In the genomic region with DNA sequence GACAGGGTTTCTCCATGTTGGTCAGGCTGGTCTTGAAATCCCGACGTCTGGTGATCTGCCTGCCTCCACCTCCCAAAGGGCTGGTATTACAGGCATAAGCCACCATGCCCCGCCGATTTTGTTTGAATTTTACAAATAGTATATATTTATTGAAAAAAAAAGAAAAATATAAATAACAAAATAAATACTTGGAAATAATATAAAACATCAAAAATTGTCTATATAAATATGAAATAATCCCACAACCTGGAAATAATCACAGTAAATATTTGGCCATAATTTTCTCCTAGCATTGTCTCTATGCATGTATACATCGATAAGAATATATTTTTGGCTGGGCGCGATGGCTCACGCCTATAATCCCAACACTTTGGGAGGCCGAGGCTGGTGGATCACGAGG, we compare ENCODE assay signal across 16 cellular contexts. TPM values are rescaled to one million over a fixed set of nuclear protein-coding genes. Genes with fewer than 3 reads are reported as not detected.
DNase-seq lines count a peak whose midpoint lies in the region; ATAC-seq, FAIRE-seq and TF ChIP-seq lines count a peak whose summit lies in the region.
"Had no signal": no experiment of that assay in that cellular context is flagged by ENCODE, and none has a peak within 500 bp of the region (broad histone marks: within the 10 kb centered on the region; RNA-seq: fewer than 3 reads in every experiment).

No MANE protein-coding gene starts in this region.

- TF ChIP-seq CTCF in IMR-90 (conservative IDR thresholded peaks at IDR 0.05; ENCODE audit: low read depth, low read length) = no peak
- no peak for TF ChIP-seq CTCF in RWPE1 (conservative IDR thresholded peaks at IDR 0.05; ENCODE audit: low read depth)
- no peak for TF ChIP-seq CTCF in endothelial cell (IDR thresholded peaks at IDR 0.05; ENCODE audit: unreplicated experiment)
- no peak for TF ChIP-seq CTCF in HepG2 (CRISPR knock-in tag; IDR thresholded peaks at IDR 0.05)

- no peak overlapping the region for H2BK15ac ChIP-seq in IMR-90 (ENCODE audit: low read depth, low read length)

- H4K91ac ChIP-seq in IMR-90 (ENCODE audit: insufficient read depth, low read depth, low read length) = no peak overlapping the region

- CTCF ChIA-PET in IMR-90 (lab: Yijun Ruan, JAX) = no interaction called here
- CTCF ChIA-PET in RWPE1 (lab: Yijun Ruan, JAX) = no interaction called here
- CTCF ChIA-PET in HEK293T (lab: Yijun Ruan, JAX) = no interaction called here
- CTCF ChIA-PET in HepG2 (lab: Yijun Ruan, JAX; ENCODE audit: low intra/inter-chr PET ratio, low total read pairs) = no interaction called here

- H3K9me3 Mint-ChIP-seq in endothelial cell (ENCODE audit: unreplicated experiment) = no peaks in the 10 kb centered on the region
- H3K9me3 Mint-ChIP-seq: CD4-positive, alpha-beta memory T cell had no signal

- BruUV-seq in IMR-90 (replicated peaks; lab: Mats Ljungman, UMichigan) (no TSS peak), HepG2 (replicated peaks; lab: Mats Ljungman, UMichigan) (no TSS peak)

- peaks cover 22% of the 10 kb centered on the region for H3K79me2 ChIP-seq in HepG2 (ENCODE audit: insufficient read depth, low read length)

- H3K14ac ChIP-seq in IMR-90 (replicated peaks; ENCODE audit: low read depth, low read length) = no peak overlapping the region

- H3K4me1 Mint-ChIP-seq in endothelial cell (ENCODE audit: unreplicated experiment) = peaks cover 16% of the 10 kb centered on the region

- no peaks in the 10 kb centered on the region for H3K27me3 ChIP-seq in IMR-90 (ENCODE audit: control insufficient read depth, insufficient read depth, low read length)
- H3K27me3 ChIP-seq in HepG2 (ENCODE audit: control insufficient read depth in 1 of 2, insufficient read depth in 2 of 2, low read length in 2 of 2) = no peaks in the 10 kb centered on the region; a peak in 1 of 5 replicates

- H2AFZ ChIP-seq in IMR-90 (replicated peaks; ENCODE audit: low read length, poor library complexity) = no peak overlapping the region
- H2AFZ ChIP-seq in HepG2 (ENCODE audit: low read length) = no peak overlapping the region

- TF ChIP-seq RAD21 in IMR-90 (IDR thresholded peaks at IDR 0.05; ENCODE audit: low read length) (no peak), HepG2 (CRISPR knock-in tag; IDR thresholded peaks at IDR 0.05) (no peak)

- H3K4me3 Mint-ChIP-seq in endothelial cell (ENCODE audit: unreplicated experiment) = no peak overlapping the region
- H3K4me3 Mint-ChIP-seq: CD4-positive, alpha-beta memory T cell had no signal

- no peak overlapping the region for H2BK5ac ChIP-seq in IMR-90 (ENCODE audit: low read depth, low read length, poor library complexity, severe bottlenecking)

- no peaks in the 10 kb centered on the region for H3K36me3 Mint-ChIP-seq in endothelial cell (ENCODE audit: low read depth, unreplicated experiment)
- H3K36me3 Mint-ChIP-seq: CD4-positive, alpha-beta memory T cell had no signal

- no peak overlapping the region for H2BK20ac ChIP-seq in IMR-90 (ENCODE audit: low read depth, low read length)

- H3K27me3 Mint-ChIP-seq in endothelial cell (ENCODE audit: unreplicated experiment) = peaks cover 3% of the 10 kb centered on the region
- H3K27me3 Mint-ChIP-seq: CD4-positive, alpha-beta memory T cell had no signal

- POLR2A ChIA-PET in IMR-90 (lab: Charles Lee; ENCODE audit: unreplicated experiment) (no interaction called here), RWPE1 (lab: Yijun Ruan, JAX; ENCODE audit: low non-redundant PET) (no interaction called here), HEK293T (lab: Yijun Ruan, JAX) (interaction anchor here (6.7 kb wide), 1 partner anchor 23 kb away, joined by 44 read pairs; no protein-coding TSS in a partner anchor), HepG2 (lab: Yijun Ruan, JAX) (interaction anchor here (0.6 to 9.1 kb wide), 2 partner anchors 20 to 22 kb away, joined by 3 to 178 read pairs; no protein-coding TSS in a partner anchor)

- H2BK120ac ChIP-seq in IMR-90 (ENCODE audit: low read depth, low read length) = no peak overlapping the region

- no peak overlapping the region for H3K4ac ChIP-seq in IMR-90 (ENCODE audit: low read depth, low read length)

- H3K36me3 ChIP-seq in IMR-90 (ENCODE audit: control insufficient read depth, insufficient read depth, low read length) = no peaks in the 10 kb centered on the region; the same call in 1 of the 2 replicates
- H3K36me3 ChIP-seq in HepG2 (replicated peaks in 1 of 2; ENCODE audit: control insufficient read depth in 1 of 2, insufficient read depth in 2 of 2, low read length in 2 of 2) = no peaks in the 10 kb centered on the region
- H3K36me3 ChIP-seq: HAP-1 had no signal

- H3K27ac ChIP-seq in IMR-90 (ENCODE audit: insufficient read depth, low read length) (no peak overlapping the region), RWPE1 (peak overlapping the region; percentile 68), HepG2 (ENCODE audit: extremely low read length, insufficient read depth, low read length) (no peak overlapping the region)

- H3K18ac ChIP-seq in IMR-90 (ENCODE audit: low read depth, low read length) = no peak overlapping the region

- peaks cover 5% of the 10 kb centered on the region; the same call in 1 of the 2 replicates for H4K20me1 ChIP-seq in IMR-90 (ENCODE audit: insufficient read depth, low read length)
- no peaks in the 10 kb centered on the region for H4K20me1 ChIP-seq in HepG2 (ENCODE audit: insufficient read depth, low read length)

- peaks cover 21% of the 10 kb centered on the region for H3K4me1 ChIP-seq in IMR-90 (ENCODE audit: control insufficient read depth, insufficient read depth, low read length)
- H3K4me1 ChIP-seq in HepG2 (ENCODE audit: insufficient read depth, low read length) = peaks cover 74% of the 10 kb centered on the region

- dilution Hi-C loops in IMR-90 (cut with HindIII; ENCODE audit: low sequenced_read_pairs, unreplicated experiment) = no loop called here

- peak overlapping the region; percentile 77; the same call in 1 of the 2 replicates for H2AK5ac ChIP-seq in IMR-90 (ENCODE audit: low read depth, low read length)

- in situ Hi-C loops in IMR-90 (cut with MboI; ENCODE audit: low sequenced_read_pairs) = no loop called here
- in situ Hi-C loops in HepG2 (cut with HindIII; ENCODE audit: extremely low pct_ligation_motif_present, low pct_unique_long_range_greater_than_20kb) = no loop called here

- no peak overlapping the region for H2AK9ac ChIP-seq in IMR-90 (replicated peaks; ENCODE audit: low read depth, low read length, poor library complexity)

- no peak overlapping the region for H4K8ac ChIP-seq in IMR-90 (ENCODE audit: low read depth in 2 of 2, low read length in 2 of 2)

- peaks cover 18% of the 10 kb centered on the region for H3K9me1 ChIP-seq in IMR-90 (ENCODE audit: insufficient read depth, low read length)

- TF ChIP-seq POLR2A in IMR-90 (IDR thresholded peaks at IDR 0.05; ENCODE audit: low read depth, low read length) = no peak
- TF ChIP-seq POLR2A in HepG2 (IDR thresholded peaks at IDR 0.05; ENCODE audit: insufficient read depth in 1 of 2, low read depth in 2 of 2, low read length in 2 of 2) = no peak

- H4K5ac ChIP-seq in IMR-90 (ENCODE audit: low read depth, low read length) = no peak overlapping the region

- DNase-seq in IMR-90 (no peak), RWPE1 (ENCODE audit: low spot score) (no peak), endothelial cell (ENCODE audit: low spot score) (no peak), hypothalamus (lab: John Stamatoyannopoulos, UW) (no peak), HEK293T (ENCODE audit: extremely low spot score) (no peak), HepG2 (ENCODE audit: low spot score) (no peak)
- DNase-seq: C1 segment of cervical spinal cord; Calu3; CD4-positive, alpha-beta memory T cell; COR-L47; DMS53; DMS79 treated with DMSO at 0.1 percent for 48 hours; GOT3 had no signal

- ATAC-seq in IMR-90 (ENCODE audit: low read depth) = no peak
- ATAC-seq in HepG2 = no peak

- no CpG with 5 or more reads among the region's 10 CpGs for WGBS in IMR-90 (ENCODE audit: extremely low coverage in 2 of 2, insufficient read length in 1 of 2), 2 experiments
- WGBS in HepG2 (ENCODE audit: low lambda C conversion rate) = 82% methylated on average over 10 of the region's 10 CpGs

- H3K56ac ChIP-seq in IMR-90 (ENCODE audit: extremely low read depth, insufficient read depth, low read length) = no peak overlapping the region

- peak overlapping the region; percentile 84 for H3K27ac Mint-ChIP-seq in endothelial cell (ENCODE audit: unreplicated experiment)
- H3K27ac Mint-ChIP-seq: CD4-positive, alpha-beta memory T cell had no signal

- TF ChIP-seq EP300 in HepG2 (IDR thresholded peaks at IDR 0.05; ENCODE audit: low read depth in 2 of 2, low read length in 2 of 2) (no peak), HepG2 (CRISPR knock-in tag; IDR thresholded peaks at IDR 0.05; ENCODE audit: borderline replicate concordance) (no peak)

- H3K4me2 ChIP-seq in IMR-90 (ENCODE audit: low read depth, low read length) (no peak overlapping the region), HepG2 (ENCODE audit: low read depth, low read length) (no peak overlapping the region)

- H3K23ac ChIP-seq in IMR-90 (ENCODE audit: low read depth, low read length) = no peak overlapping the region

- intact Hi-C loops in IMR-90 (cut with micrococcal nuclease) = no loop called here
- intact Hi-C loops in HepG2 (cut with micrococcal nuclease; ENCODE audit: unreplicated experiment) = no loop called here

- no peak for FAIRE-seq in HepG2 (lab: Jason Lieb, UNC)
- FAIRE-seq: GM12892, H54 had no signal

- peaks cover 3 to 30% of the 10 kb centered on the region in 2 experiments; a peak in 3 of 4 replicates for H3K79me1 ChIP-seq in IMR-90 (ENCODE audit: low read depth in 1 of 2, low read length in 2 of 2)

- H3K4me3 ChIP-seq in IMR-90 (ENCODE audit: insufficient read depth, low read depth, low read length) (no peak overlapping the region), HepG2 (replicated peaks in 1 of 3; ENCODE audit: insufficient read depth in 1 of 3, low read depth in 2 of 3, low read length in 3 of 3) (no peak overlapping the region)
- H3K4me3 ChIP-seq: HAP-1 had no signal

- H3K9me3 ChIP-seq in IMR-90 (ENCODE audit: control insufficient read depth, insufficient read depth, low read length) = no peaks in the 10 kb centered on the region
- H3K9me3 ChIP-seq in HepG2 (ENCODE audit: low read length) = no peaks in the 10 kb centered on the region
- H3K9me3 ChIP-seq: HAP-1 had no signal

- H3K9ac ChIP-seq in IMR-90 (ENCODE audit: low read depth, low read length) = no peak overlapping the region
- no peak overlapping the region for H3K9ac ChIP-seq in HepG2 (ENCODE audit: insufficient read depth, low read depth, low read length)

RNA-seq across cellular contexts. Expression of gene PLOD1, which starts 2.7 kb away (rescaled TPM):
- total RNA-seq in IMR-90 (2012; rRNA removed) = 236 and 283 TPM in 2 replicates
- polyA plus RNA-seq in IMR-90 (2012; rRNA removed) = 609 and 635 TPM in 2 replicates
- polyA plus RNA-seq in IMR-90 (2012; cell fraction: cytosol; rRNA removed) = 441 and 849 TPM in 2 replicates
- polyA plus RNA-seq in IMR-90 (2012; cell fraction: nucleus; rRNA removed; ENCODE audit: low replicate concordance) = 284 and 520 TPM in 2 replicates
- total RNA-seq in endothelial cell (ENCODE audit: unreplicated experiment) = 173 TPM
- total RNA-seq in HepG2 (2016; rRNA removed; fragmentation: Illumina TruSeq; extraction: Trizol) = 31.0 and 70.1 TPM in 2 replicates
- 8.1 and 9.3 TPM in 2 replicates for total RNA-seq in HepG2 (2016; cell fraction: cytosol; rRNA removed; fragmentation: Illumina TruSeq; extraction: Trizol; ENCODE audit: low read depth)
- 23.8 and 71.6 TPM in 2 replicates for total RNA-seq in HepG2 (2016; cell fraction: insoluble cytoplasmic fraction; rRNA removed; fragmentation: Illumina TruSeq; extraction: Trizol)
- total RNA-seq in HepG2 (2016; cell fraction: membrane; rRNA removed; fragmentation: Illumina TruSeq; extraction: Trizol) = 22.0 and 25.0 TPM in 2 replicates
- 69.1 and 83.4 TPM in 2 replicates for total RNA-seq in HepG2 (2016; cell fraction: nucleus; rRNA removed; fragmentation: Illumina TruSeq; extraction: Trizol)
- polyA plus RNA-seq in HepG2 (2011; rRNA removed) = 318 and 361 TPM in 2 replicates
- polyA plus RNA-seq in HepG2 (2011; cell fraction: cytosol; rRNA removed) = 268 and 334 TPM in 2 replicates
- polyA plus RNA-seq in HepG2 (2011; cell fraction: nucleus; rRNA removed) = 289 and 340 TPM in 2 replicates
- polyA plus RNA-seq in HepG2 (2012) = 213 and 215 TPM in 2 replicates
- polyA plus RNA-seq in HepG2 (2016; cell fraction: cytosol; fragmentation: Illumina TruSeq; extraction: Trizol; ENCODE audit: low read depth) = 10.1 and 11.2 TPM in 2 replicates
- polyA plus RNA-seq in HepG2 (2016; cell fraction: insoluble cytoplasmic fraction; fragmentation: Illumina TruSeq; extraction: Trizol; ENCODE audit: low read depth) = 27.4 and 35.7 TPM in 2 replicates
- 15.6 and 19.4 TPM in 2 replicates for polyA plus RNA-seq in HepG2 (2016; cell fraction: membrane; fragmentation: Illumina TruSeq; extraction: Trizol; ENCODE audit: low read depth)
- polyA plus RNA-seq in HepG2 (2016; cell fraction: nucleus; fragmentation: Illumina TruSeq; extraction: Trizol; ENCODE audit: insufficient read depth, low read depth) = 135 and 151 TPM in 2 replicates
- 131 and 463 TPM in 2 replicates for polyA minus RNA-seq in HepG2 (2011; rRNA and poly(A)+ RNA removed; ENCODE audit: low replicate concordance)
- 175 and 181 TPM in 2 replicates for polyA minus RNA-seq in HepG2 (2011; cell fraction: cytosol; rRNA and poly(A)+ RNA removed)
- 85.1 and 85.4 TPM in 2 replicates for polyA minus RNA-seq in HepG2 (2011; cell fraction: nucleus; rRNA and poly(A)+ RNA removed)

RNA-seq across cellular contexts. Expression of gene KIAA2013, which starts 5.6 kb away (rescaled TPM):
- total RNA-seq in IMR-90 (2012; rRNA removed) (39.4 and 42.5 TPM in 2 replicates), endothelial cell (ENCODE audit: unreplicated experiment) (38.0 TPM), HepG2 (2016; rRNA removed; fragmentation: Illumina TruSeq; extraction: Trizol) (47.7 and 76.0 TPM in 2 replicates)
- polyA plus RNA-seq in IMR-90 (2012; rRNA removed) (88.1 and 100 TPM in 2 replicates), HepG2 (2011; rRNA removed) (141 and 163 TPM in 2 replicates)
- 62.7 and 128 TPM in 2 replicates for polyA plus RNA-seq in IMR-90 (2012; cell fraction: cytosol; rRNA removed)
- polyA plus RNA-seq in IMR-90 (2012; cell fraction: nucleus; rRNA removed; ENCODE audit: low replicate concordance) = 28.7 and 70.2 TPM in 2 replicates
- total RNA-seq in HepG2 (2016; cell fraction: cytosol; rRNA removed; fragmentation: Illumina TruSeq; extraction: Trizol; ENCODE audit: low read depth) = 39.0 and 40.3 TPM in 2 replicates
- 45.3 and 75.8 TPM in 2 replicates for total RNA-seq in HepG2 (2016; cell fraction: insoluble cytoplasmic fraction; rRNA removed; fragmentation: Illumina TruSeq; extraction: Trizol)
- 84.9 and 91.5 TPM in 2 replicates for total RNA-seq in HepG2 (2016; cell fraction: membrane; rRNA removed; fragmentation: Illumina TruSeq; extraction: Trizol)
- 48.8 and 56.1 TPM in 2 replicates for total RNA-seq in HepG2 (2016; cell fraction: nucleus; rRNA removed; fragmentation: Illumina TruSeq; extraction: Trizol)
- polyA plus RNA-seq in HepG2 (2011; cell fraction: cytosol; rRNA removed) = 151 and 283 TPM in 2 replicates
- 137 and 147 TPM in 2 replicates for polyA plus RNA-seq in HepG2 (2011; cell fraction: nucleus; rRNA removed)
- 61.9 and 67.1 TPM in 2 replicates for polyA plus RNA-seq in HepG2 (2012)
- 45.1 and 45.9 TPM in 2 replicates for polyA plus RNA-seq in HepG2 (2016; cell fraction: cytosol; fragmentation: Illumina TruSeq; extraction: Trizol; ENCODE audit: low read depth)
- 53.5 and 55.6 TPM in 2 replicates for polyA plus RNA-seq in HepG2 (2016; cell fraction: insoluble cytoplasmic fraction; fragmentation: Illumina TruSeq; extraction: Trizol; ENCODE audit: low read depth)
- 73.8 and 79.8 TPM in 2 replicates for polyA plus RNA-seq in HepG2 (2016; cell fraction: membrane; fragmentation: Illumina TruSeq; extraction: Trizol; ENCODE audit: low read depth)
- polyA plus RNA-seq in HepG2 (2016; cell fraction: nucleus; fragmentation: Illumina TruSeq; extraction: Trizol; ENCODE audit: insufficient read depth, low read depth) = 92.2 and 94.4 TPM in 2 replicates
- 68.1 and 270 TPM in 2 replicates for polyA minus RNA-seq in HepG2 (2011; rRNA and poly(A)+ RNA removed; ENCODE audit: low replicate concordance)
- polyA minus RNA-seq in HepG2 (2011; cell fraction: cytosol; rRNA and poly(A)+ RNA removed) = 85.2 and 94.3 TPM in 2 replicates
- 25.0 and 28.0 TPM in 2 replicates for polyA minus RNA-seq in HepG2 (2011; cell fraction: nucleus; rRNA and poly(A)+ RNA removed)

RNA-seq across cellular contexts. Expression of gene MFN2, which starts 48.4 kb away (rescaled TPM):
- total RNA-seq in IMR-90 (2012; rRNA removed) = 76.4 and 84.2 TPM in 2 replicates
- 51.6 and 52.8 TPM in 2 replicates for polyA plus RNA-seq in IMR-90 (2012; rRNA removed)
- polyA plus RNA-seq in IMR-90 (2012; cell fraction: cytosol; rRNA removed) = 33.4 and 38.2 TPM in 2 replicates
- 60.3 and 63.8 TPM in 2 replicates for polyA plus RNA-seq in IMR-90 (2012; cell fraction: nucleus; rRNA removed; ENCODE audit: low replicate concordance)
- 59.4 TPM for total RNA-seq in endothelial cell (ENCODE audit: unreplicated experiment)
- total RNA-seq in HepG2 (2016; rRNA removed; fragmentation: Illumina TruSeq; extraction: Trizol) = 60.9 and 76.3 TPM in 2 replicates
- 7.7 and 8.0 TPM in 2 replicates for total RNA-seq in HepG2 (2016; cell fraction: cytosol; rRNA removed; fragmentation: Illumina TruSeq; extraction: Trizol; ENCODE audit: low read depth)
- total RNA-seq in HepG2 (2016; cell fraction: insoluble cytoplasmic fraction; rRNA removed; fragmentation: Illumina TruSeq; extraction: Trizol) = 61.5 and 70.2 TPM in 2 replicates
- 31.8 and 32.8 TPM in 2 replicates for total RNA-seq in HepG2 (2016; cell fraction: membrane; rRNA removed; fragmentation: Illumina TruSeq; extraction: Trizol)
- total RNA-seq in HepG2 (2016; cell fraction: nucleus; rRNA removed; fragmentation: Illumina TruSeq; extraction: Trizol) = 38.7 and 39.7 TPM in 2 replicates
- 38.7 and 41.0 TPM in 2 replicates for polyA plus RNA-seq in HepG2 (2011; rRNA removed)
- 31.7 and 32.9 TPM in 2 replicates for polyA plus RNA-seq in HepG2 (2011; cell fraction: cytosol; rRNA removed)
- polyA plus RNA-seq in HepG2 (2011; cell fraction: nucleus; rRNA removed) = 49.1 and 52.9 TPM in 2 replicates
- polyA plus RNA-seq in HepG2 (2012) = 42.4 and 55.4 TPM in 2 replicates
- 4.0 and 4.2 TPM in 2 replicates for polyA plus RNA-seq in HepG2 (2016; cell fraction: cytosol; fragmentation: Illumina TruSeq; extraction: Trizol; ENCODE audit: low read depth)
- polyA plus RNA-seq in HepG2 (2016; cell fraction: insoluble cytoplasmic fraction; fragmentation: Illumina TruSeq; extraction: Trizol; ENCODE audit: low read depth) = 52.2 and 60.5 TPM in 2 replicates
- polyA plus RNA-seq in HepG2 (2016; cell fraction: membrane; fragmentation: Illumina TruSeq; extraction: Trizol; ENCODE audit: low read depth) = 14.0 and 14.3 TPM in 2 replicates
- polyA plus RNA-seq in HepG2 (2016; cell fraction: nucleus; fragmentation: Illumina TruSeq; extraction: Trizol; ENCODE audit: insufficient read depth, low read depth) = 45.1 and 48.2 TPM in 2 replicates
- 83.9 and 88.4 TPM in 2 replicates for polyA minus RNA-seq in HepG2 (2011; rRNA and poly(A)+ RNA removed; ENCODE audit: low replicate concordance)
- polyA minus RNA-seq in HepG2 (2011; cell fraction: cytosol; rRNA and poly(A)+ RNA removed) = 26.6 and 33.4 TPM in 2 replicates
- polyA minus RNA-seq in HepG2 (2011; cell fraction: nucleus; rRNA and poly(A)+ RNA removed) = 22.5 and 40.8 TPM in 2 replicates

Comparison
In these comparisons a context has a peak if more than half of its experiments do, and no peak if none do; other contexts are left out.
1. POLR2A ChIA-PET loops: an anchor here in HEK293T (6.7 kb wide) and HepG2 (0.6 to 9.1 kb wide); none called in IMR-90 and RWPE1.